In the genomic region with DNA sequence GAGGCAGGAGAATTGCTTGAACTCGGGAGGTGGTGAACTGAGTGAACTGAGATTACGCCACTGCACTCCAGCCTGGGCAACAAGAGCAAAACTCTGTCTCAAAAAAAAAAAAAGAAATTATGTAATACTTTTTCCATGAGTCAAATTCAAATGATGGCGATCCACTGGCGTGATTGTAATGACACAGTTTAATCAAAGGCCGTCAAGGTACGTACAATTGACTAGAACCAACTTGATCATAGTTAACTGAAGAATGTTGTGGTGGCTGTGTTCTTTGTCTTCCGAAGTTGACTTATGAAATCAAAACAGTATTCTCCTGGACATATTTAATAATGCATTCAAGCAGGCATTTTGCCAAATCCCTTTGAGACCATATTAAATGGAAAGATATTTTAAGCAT, we compare ENCODE assay signal across 21 cellular contexts.
"Had no signal": no experiment of that assay in that cellular context is flagged by ENCODE, and none has a peak within 500 bp of the region (broad histone marks: within the 10 kb centered on the region; RNA-seq: fewer than 3 reads in every experiment).

No MANE protein-coding gene starts in this region.

- ATAC-seq: HepG2 had no signal

- DNase-seq: IMR-90, Karpas-422, KG1, MM.1S, NCI-H1092 treated with DMSO at 0.1 percent for 48 hours, NCI-H1436, NCI-H187, NCI-H2029, NCI-H2081 treated with DMSO at 0.1 percent for 48 hours, NCI-H2171, NCI-H226, NCI-H446, NCI-H510A, NCI-H524 treated with DMSO at 0.1 percent for 48 hours, NCI-H69, NCI-H774, Right ventricle myocardium superior, SIG-M5 had no signal

- H3K27me3 ChIP-seq: SJSA1 had no signal

- H3K27ac ChIP-seq: SJSA1, SK-N-MC had no signal

- H3K36me3 ChIP-seq: SJSA1 had no signal

- H3K4me1 ChIP-seq: SJSA1 had no signal

- H3K9me3 ChIP-seq: SJSA1 had no signal

- H3K4me3 ChIP-seq: SJSA1, SK-N-MC had no signal
